Comparison of ENCODE assay signal across 8 cellular contexts in genomic region chr10:50275650-50276235, GRCh38. TPM values are rescaled to one million over a fixed set of nuclear protein-coding genes. Genes with fewer than 3 reads are reported as not detected.
DNase-seq lines count a peak whose midpoint lies in the region; ATAC-seq and TF ChIP-seq lines count a peak whose summit lies in the region.

No MANE protein-coding gene starts in this region.

- H3K4me1 ChIP-seq in mucosa of descending colon (ENCODE audit: low read depth): no peaks in the 10 kb centered on the region
- no peaks in the 10 kb centered on the region for H3K4me1 ChIP-seq in uterus

- H3K9me3 ChIP-seq in mucosa of descending colon (no peaks in the 10 kb centered on the region), uterus (no peaks in the 10 kb centered on the region)

- H3K27me3 Mint-ChIP-seq in chondrocyte (ENCODE audit: low read depth): peaks cover 48% of the 10 kb centered on the region

- H3K4me1 Mint-ChIP-seq in chondrocyte (ENCODE audit: low read depth): no peaks in the 10 kb centered on the region

- no peaks in the 10 kb centered on the region for H3K36me3 ChIP-seq in mucosa of descending colon (ENCODE audit: low read depth)
- no peaks in the 10 kb centered on the region for H3K36me3 ChIP-seq in uterus

- H3K27ac ChIP-seq in uterus: no peak overlapping the region

- ATAC-seq in HG02973 (IDR thresholded peaks at IDR 0.05; ENCODE audit: unreplicated experiment) (peak; percentile 58), SK-N-SH treated with all-trans-retinoic acid at 6 μM for 48 hours (peak; percentile 74), mucosa of descending colon (peak; percentile 62)

- H3K9me3 Mint-ChIP-seq in chondrocyte (ENCODE audit: low read depth): peaks cover 3% of the 10 kb centered on the region

- H3K4me3 Mint-ChIP-seq in chondrocyte (ENCODE audit: unreplicated experiment): no peak overlapping the region

- no peak overlapping the region for H3K27ac Mint-ChIP-seq in chondrocyte (ENCODE audit: unreplicated experiment)

- H3K36me3 Mint-ChIP-seq in chondrocyte (ENCODE audit: low read depth): peaks cover 2% of the 10 kb centered on the region

- peak; percentile 79 for TF ChIP-seq CTCF in GM12873 (IDR thresholded peaks at IDR 0.05; ENCODE audit: insufficient read depth, low read depth, low read length, missing control alignments)
- TF ChIP-seq CTCF in chondrocyte (IDR thresholded peaks at IDR 0.05): peak; percentile 74
- peak; percentile 34 for TF ChIP-seq CTCF in mucosa of descending colon (IDR thresholded peaks at IDR 0.05)
- peak in 3 of 4 experiments; percentile 5 to 36 (median 22) for TF ChIP-seq CTCF in uterus (IDR thresholded peaks at IDR 0.05)

- intact Hi-C loops in mucosa of descending colon (cut with DNase I, micrococcal nuclease) (no loop called here), uterus (cut with DNase I; ENCODE audit: low total_unique reads) (no loop called here)

- TF ChIP-seq POLR2A in uterus (IDR thresholded peaks at IDR 0.05): no peak

- H3K27me3 ChIP-seq in uterus: no peaks in the 10 kb centered on the region

- DNase-seq in A172 (ENCODE audit: low spot score): peak; percentile 16
- DNase-seq in chondrocyte (ENCODE audit: low spot score): no peak
- peak in 2 of 3 donors; percentile 58 to 78 for DNase-seq in mucosa of descending colon
- peak in 1 of 2 donors; percentile 21 for DNase-seq in uterus
- no peak for DNase-seq in NCI-H2107 treated with DMSO at 0.1 percent for 48 hours (lab: John Stamatoyannopoulos, UW; ENCODE audit: unreplicated experiment)

- H3K4me3 ChIP-seq in mucosa of descending colon (no peak overlapping the region), uterus (no peak overlapping the region)

TF ChIP-seq in SK-N-SH treated with all-trans-retinoic acid at 6 μM for 48 hours, 23 proteins besides CTCF, POLR2A, EP300 and RAD21:
- TF ChIP-seq CREB5 (CRISPR knock-in tag; IDR thresholded peaks at IDR 0.05; ENCODE audit: low read depth): no peak
- no peak for TF ChIP-seq SNAI2 (CRISPR knock-in tag; IDR thresholded peaks at IDR 0.05)
- no peak for TF ChIP-seq CSDC2 (CRISPR knock-in tag; IDR thresholded peaks at IDR 0.05)
- TF ChIP-seq PPARA (CRISPR knock-in tag; IDR thresholded peaks at IDR 0.05; ENCODE audit: borderline replicate concordance): no peak
- TF ChIP-seq ARNTL (CRISPR knock-in tag; IDR thresholded peaks at IDR 0.05; ENCODE audit: borderline replicate concordance, low read depth): no peak
- no peak for TF ChIP-seq GLIS3 (CRISPR knock-in tag; IDR thresholded peaks at IDR 0.05)
- TF ChIP-seq TSHZ2 (CRISPR knock-in tag; IDR thresholded peaks at IDR 0.05): no peak
- no peak for TF ChIP-seq RARB (CRISPR knock-in tag; IDR thresholded peaks at IDR 0.05)
- no peak for TF ChIP-seq ZNF8 (CRISPR knock-in tag; IDR thresholded peaks at IDR 0.05)

RNA-seq across cellular contexts. Expression of gene ASAH2, which starts 24.4 kb away (rescaled TPM):
- 0.46 and 0.83 TPM in 2 replicates for total RNA-seq in A172 (2014; rRNA removed; shearing (Covaris generic))
- total RNA-seq in chondrocyte (1.2 to 5.8 TPM (median 2.7 TPM) in 3 replicates), mucosa of descending colon (1 to 10 TPM; 2.1 to 4.4 (median 2.6) TPM), uterus (1 to 10 TPM in 1 of 4 donors, under 1 TPM in 1, not detected in 2; 0.76 to 1.6 TPM)

Comparison
In these comparisons a context has a peak if more than half of its experiments do, and no peak if none do; other contexts are left out.
1. DNase-seq: peak in A172 (single experiment) and mucosa of descending colon (2 of 3); none in chondrocyte (single experiment) and NCI-H2107 treated with DMSO at 0.1 percent for 48 hours (single experiment).
2. CTCF ChIP-seq: peak in every context shown above with its lines; median percentile 79 in GM12873; 74 in chondrocyte; 34 in mucosa of descending colon; 22 in uterus.
3. Peak in every context shown above with its lines, with median percentiles within 50 percentile points of each other: ATAC-seq.